In the genomic region with DNA sequence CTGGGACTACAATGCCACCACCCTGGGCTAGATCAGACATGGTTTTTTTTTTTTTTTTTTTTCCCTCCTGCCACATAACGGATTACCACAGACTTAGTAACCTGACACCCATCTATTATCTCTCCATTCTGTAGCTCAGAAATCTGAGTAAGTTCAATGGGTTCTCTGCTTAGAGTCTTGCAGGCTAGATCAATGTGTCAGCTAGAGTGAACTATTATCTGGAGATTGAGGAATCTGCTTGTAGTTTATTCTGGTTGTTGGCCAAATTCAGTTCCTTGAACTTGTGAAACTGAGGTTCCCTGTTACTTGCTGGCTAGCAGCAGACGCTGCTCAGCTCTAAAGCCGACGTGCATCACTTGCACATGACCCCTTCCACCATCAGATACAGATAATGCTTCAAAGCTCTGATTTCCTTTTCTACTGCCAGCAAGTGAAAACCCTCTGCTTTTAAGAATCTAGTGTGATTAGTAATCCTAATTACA, we compare ENCODE assay signal across 12 cellular contexts.
DNase-seq lines count a peak whose midpoint lies in the region; ATAC-seq and TF ChIP-seq lines count a peak whose summit lies in the region.
"Had no signal": no experiment of that assay in that cellular context is flagged by ENCODE, and none has a peak within 500 bp of the region (broad histone marks: within the 10 kb centered on the region; RNA-seq: fewer than 3 reads in every experiment).

No MANE protein-coding gene starts in this region.

- H3K9me3 Mint-ChIP-seq in chondrocyte (ENCODE audit: low read depth), result no peaks in the 10 kb centered on the region
- H3K9me3 Mint-ChIP-seq: brain had no signal

- TF ChIP-seq CTCF in cardiac fibroblast (IDR thresholded peaks at IDR 0.05; ENCODE audit: low read depth, low read length) (no peak), chondrocyte (IDR thresholded peaks at IDR 0.05) (no peak)

- H3K4me3 ChIP-seq in cardiac fibroblast (replicated peaks in 1 of 2; ENCODE audit: low read depth in 2 of 2, low read length in 2 of 2), result no peak overlapping the region

- peak; percentile 18 for DNase-seq in HEK293T (ENCODE audit: extremely low spot score)
- peak; percentile 39 for DNase-seq in NCI-H69 (lab: John Stamatoyannopoulos, UW)
- DNase-seq in cardiac fibroblast (ENCODE audit: low read depth in 2 of 2), result peak; percentile 1 to 55
- peak; percentile 83 for DNase-seq in non-pigmented ciliary epithelial cell (ENCODE audit: low read depth)
- no peak for DNase-seq in chondrocyte (ENCODE audit: low spot score)
- no peak for DNase-seq in NK-92 treated with Interleukin-12 subunit alpha and Interleukin-12 subunit beta, amount 100 ng/mL, for 24 hours (lab: John Stamatoyannopoulos, UW)
- DNase-seq: activated CD8-positive, alpha-beta memory T cell treated with anti-CD3 and anti-CD28 coated beads, Interleukin-2, amount 10 ng/mL, durations not matched to agents 7 days and 5 days; EL; HFFc6; NCI-H2029 had no signal

- H3K27ac Mint-ChIP-seq in chondrocyte (ENCODE audit: unreplicated experiment), result no peak overlapping the region
- H3K27ac Mint-ChIP-seq: activated CD8-positive, alpha-beta memory T cell treated with anti-CD3 and anti-CD28 coated beads, Interleukin-2, amount 10 ng/mL, durations not matched to agents 7 days and 5 days; HFFc6 had no signal

- CTCF ChIA-PET in HEK293T (lab: Yijun Ruan, JAX), result interaction anchor here (1.0 kb wide), 1 partner anchor 18 kb away, joined by 3 read pairs; no protein-coding TSS in a partner anchor

- POLR2A ChIA-PET in HEK293T (lab: Yijun Ruan, JAX), result no interaction called here

- H3K36me3 Mint-ChIP-seq in chondrocyte (ENCODE audit: low read depth), result no peaks in the 10 kb centered on the region
- H3K36me3 Mint-ChIP-seq: activated CD8-positive, alpha-beta memory T cell treated with anti-CD3 and anti-CD28 coated beads, Interleukin-2, amount 10 ng/mL, durations not matched to agents 7 days and 5 days; brain had no signal

- H3K4me3 Mint-ChIP-seq in chondrocyte (ENCODE audit: unreplicated experiment), result no peak overlapping the region
- H3K4me3 Mint-ChIP-seq: activated CD8-positive, alpha-beta memory T cell treated with anti-CD3 and anti-CD28 coated beads, Interleukin-2, amount 10 ng/mL, durations not matched to agents 7 days and 5 days; brain; HFFc6 had no signal

- H3K4me1 Mint-ChIP-seq in chondrocyte (ENCODE audit: low read depth), result no peaks in the 10 kb centered on the region
- H3K4me1 Mint-ChIP-seq: activated CD8-positive, alpha-beta memory T cell treated with anti-CD3 and anti-CD28 coated beads, Interleukin-2, amount 10 ng/mL, durations not matched to agents 7 days and 5 days had no signal

- H3K27me3 Mint-ChIP-seq in chondrocyte (ENCODE audit: low read depth), result peaks cover 4% of the 10 kb centered on the region
- H3K27me3 Mint-ChIP-seq: activated CD8-positive, alpha-beta memory T cell treated with anti-CD3 and anti-CD28 coated beads, Interleukin-2, amount 10 ng/mL, durations not matched to agents 7 days and 5 days; brain had no signal

- no peak for ATAC-seq in HG02938 (IDR thresholded peaks at IDR 0.05; ENCODE audit: unreplicated experiment)
- ATAC-seq: activated CD8-positive, alpha-beta memory T cell treated with anti-CD3 and anti-CD28 coated beads, Interleukin-2, amount 10 ng/mL, durations not matched to agents 7 days and 5 days had no signal

TF ChIP-seq in HEK293T, 16 proteins besides CTCF, POLR2A, EP300 and RAD21:
- TF ChIP-seq ZNF384 (IDR thresholded peaks at IDR 0.05) (peak; percentile 95), SP1 (IDR thresholded peaks at IDR 0.05) (no peak)
TF ChIP-seq in HEK293T: peak in this region for 1.

Comparison
In these comparisons a context has a peak if more than half of its experiments do, and no peak if none do; other contexts are left out.
1. DNase-seq: peak in HEK293T (single experiment), NCI-H69 (single experiment), cardiac fibroblast (2 of 2) and non-pigmented ciliary epithelial cell (single experiment); none in chondrocyte (single experiment) and NK-92 treated with Interleukin-12 subunit alpha and Interleukin-12 subunit beta, amount 100 ng/mL, for 24 hours (single experiment).